20 cellular contexts compared by ENCODE assay signal in genomic region chr20:61815678-61816077, GRCh38.
"Had no signal": no experiment of that assay in that cellular context is flagged by ENCODE, and none has a peak within 500 bp of the region (broad histone marks: within the 10 kb centered on the region; RNA-seq: fewer than 3 reads in every experiment).

No MANE protein-coding gene starts in this region.

- H3K36me3 Mint-ChIP-seq: memory B cell; naive thymus-derived CD4-positive, alpha-beta T cell had no signal

- H3K27ac Mint-ChIP-seq: memory B cell; naive thymus-derived CD4-positive, alpha-beta T cell had no signal

- H3K9me3 ChIP-seq: esophagus muscularis mucosa, gastroesophageal sphincter, heart right ventricle, left ventricle myocardium inferior had no signal

- H3K27ac ChIP-seq: coronary artery, dorsolateral prefrontal cortex, esophagus muscularis mucosa, foreskin keratinocyte, gastroesophageal sphincter, heart right ventricle, left ventricle myocardium inferior had no signal

- H3K36me3 ChIP-seq: esophagus muscularis mucosa, gastroesophageal sphincter, heart right ventricle, left ventricle myocardium inferior had no signal

- H3K4me3 ChIP-seq: coronary artery, dorsolateral prefrontal cortex, esophagus muscularis mucosa, gastroesophageal sphincter, heart right ventricle, left ventricle myocardium inferior, lung had no signal

- H3K4me1 ChIP-seq: esophagus muscularis mucosa, foreskin keratinocyte, gastroesophageal sphincter, heart right ventricle, left ventricle myocardium inferior had no signal

- H3K4me3 Mint-ChIP-seq: memory B cell; naive thymus-derived CD4-positive, alpha-beta T cell had no signal

- H3K4me1 Mint-ChIP-seq: memory B cell; naive thymus-derived CD4-positive, alpha-beta T cell had no signal

- ATAC-seq: foreskin keratinocyte; gastroesophageal sphincter; heart right ventricle; left lobe of liver; naive thymus-derived CD4-positive, alpha-beta T cell had no signal

- DNase-seq: dermis blood vessel endothelial cell; dorsolateral prefrontal cortex; effector CD4-positive, alpha-beta T cell; effector memory CD4-positive, alpha-beta T cell; foreskin keratinocyte; head of caudate nucleus; heart right ventricle; hippocampal formation; kidney glomerular epithelial cell; left ventricle myocardium inferior; mammary epithelial cell; mesendoderm; midbrain; naive thymus-derived CD4-positive, alpha-beta T cell had no signal

- H3K9me3 Mint-ChIP-seq: memory B cell; naive thymus-derived CD4-positive, alpha-beta T cell had no signal

- H3K27me3 ChIP-seq: dorsolateral prefrontal cortex, gastroesophageal sphincter had no signal
